19 cellular contexts compared by ENCODE assay signal in genomic region chr14:102532204-102532658, GRCh38. TPM values are rescaled to one million over a fixed set of nuclear protein-coding genes. Genes with fewer than 3 reads are reported as not detected.
A peak's percentile ranks its signal among the peaks of the same experiment; 100 is the strongest.
DNase-seq lines count a peak whose midpoint lies in the region; ATAC-seq and TF ChIP-seq lines count a peak whose summit lies in the region.
"Had no signal": no experiment of that assay in that cellular context is flagged by ENCODE, and none has a peak within 500 bp of the region (broad histone marks: within the 10 kb centered on the region; RNA-seq: fewer than 3 reads in every experiment).

No MANE protein-coding gene starts in this region.

- H4K20me1 ChIP-seq in GM23248 (ENCODE audit: insufficient read depth) (no peaks in the 10 kb centered on the region), PC-9 (ENCODE audit: insufficient read depth) (no peaks in the 10 kb centered on the region)

- H3K4me3 ChIP-seq in GM23248: no peak overlapping the region
- no peak overlapping the region for H3K4me3 ChIP-seq in PC-9
- H3K4me3 ChIP-seq in epithelial cell of esophagus (ENCODE audit: low read length): no peak overlapping the region
- no peak overlapping the region for H3K4me3 ChIP-seq in H7 (ENCODE audit: insufficient read depth, low read depth, low read length)
- H3K4me3 ChIP-seq: lung, neural progenitor cell, prostate gland, suprapubic skin had no signal

- intact Hi-C loops in PC-9 (cut with micrococcal nuclease; ENCODE audit: unreplicated experiment): no loop called here

- ATAC-seq in omental fat pad (ENCODE audit: low FRiP score): peak; percentile 22
- ATAC-seq: activated T-cell treated with anti-CD3 and anti-CD28 coated beads, Interleukin-2, amount 50 U/mL, for 72 hours had no signal

- H3K36me3 ChIP-seq in GM23248 (ENCODE audit: low read depth) (no peaks in the 10 kb centered on the region), PC-9 (ENCODE audit: low read depth) (no peaks in the 10 kb centered on the region), H7 (replicated peaks; ENCODE audit: control insufficient read depth, insufficient read depth, low read length) (no peaks in the 10 kb centered on the region)
- H3K36me3 ChIP-seq: neural progenitor cell, prostate gland, suprapubic skin had no signal

- no peak for TF ChIP-seq CTCF in PC-9 (conservative IDR thresholded peaks at IDR 0.05)
- no peak for TF ChIP-seq CTCF in epithelial cell of esophagus (IDR thresholded peaks at IDR 0.05; ENCODE audit: insufficient read depth, low read depth, low read length, missing control alignments)
- TF ChIP-seq CTCF in omental fat pad (IDR thresholded peaks at IDR 0.05): no peak

- POLR2A ChIA-PET in PC-9 (lab: Charles Lee; ENCODE audit: unreplicated experiment): interaction anchor here (0.6 kb wide), 1 partner anchor 59 kb away, joined by 3 read pairs; no protein-coding TSS in a partner anchor

- DNase-seq in GM23248: peak; percentile 34
- DNase-seq in PC-9: peak; percentile 39 to 87
- DNase-seq in epithelial cell of esophagus (ENCODE audit: low read depth): peak; percentile 93
- DNase-seq in omental fat pad (ENCODE audit: low spot score): no peak
- no peak for DNase-seq in H7
- no peak for DNase-seq in activated CD4-positive, alpha-beta T cell treated with anti-CD3 and anti-CD28 coated beads, Interleukin-2, amount 50 U/mL, for 48 hours
- DNase-seq in amniotic stem cell (lab: John Stamatoyannopoulos, UW): no peak
- DNase-seq: activated naive CD4-positive, alpha-beta T cell treated with anti-CD3 and anti-CD28 coated beads for 36 hours; activated T-cell treated with anti-CD3 and anti-CD28 coated beads, Interleukin-2, amount 50 U/mL, for 72 hours; anterior cingulate cortex; kidney; NCI-H146; NCI-H526 treated with DMSO at 0.1 percent for 48 hours; SHP77 treated with DMSO at 0.1 percent for 48 hours had no signal

- in situ Hi-C loops in GM23248 (cut with MboI): no loop called here

- 84 to 85% methylated on average over 3 of the region's 3 CpGs for WGBS in GM23248 (ENCODE audit: low coverage in 1 of 2, low lambda C conversion rate in 2 of 2, missing lambda C conversion rate in 2 of 2), 2 experiments

- no peaks in the 10 kb centered on the region for H3K79me2 ChIP-seq in GM23248 (ENCODE audit: insufficient read depth)
- no peaks in the 10 kb centered on the region for H3K79me2 ChIP-seq in PC-9 (ENCODE audit: low read depth)

- H3K4me1 ChIP-seq in GM23248 (ENCODE audit: insufficient read depth): no peaks in the 10 kb centered on the region
- peaks cover 43% of the 10 kb centered on the region for H3K4me1 ChIP-seq in PC-9 (replicated peaks; ENCODE audit: insufficient read depth)
- H3K4me1 ChIP-seq: neural progenitor cell, prostate gland had no signal

- no TSS peak for BruUV-seq in PC-9 (replicated peaks; lab: Mats Ljungman, UMichigan)

- H3K9me2 ChIP-seq in GM23248 (ENCODE audit: insufficient read depth): no peaks in the 10 kb centered on the region
- no peaks in the 10 kb centered on the region for H3K9me2 ChIP-seq in PC-9 (ENCODE audit: insufficient read depth)

- H3K9ac ChIP-seq in GM23248: no peak overlapping the region
- H3K9ac ChIP-seq: neural progenitor cell had no signal

- CTCF ChIA-PET in PC-9 (lab: Charles Lee): no interaction called here

- no peak overlapping the region for H3K4me2 ChIP-seq in GM23248 (ENCODE audit: unreplicated experiment)
- peak overlapping the region; percentile 0; the same call in 1 of the 2 replicates for H3K4me2 ChIP-seq in PC-9
- H3K4me2 ChIP-seq: neural progenitor cell had no signal

- H3K27ac ChIP-seq in GM23248 (no peak overlapping the region), PC-9 (peak overlapping the region; percentile 55)
- H3K27ac ChIP-seq: HL-60, neural progenitor cell, prostate gland had no signal

- H3K9me3 ChIP-seq in GM23248 (ENCODE audit: low read depth) (no peaks in the 10 kb centered on the region), PC-9 (ENCODE audit: insufficient read depth, low read depth) (no peaks in the 10 kb centered on the region)
- H3K9me3 ChIP-seq: prostate gland, suprapubic skin had no signal

- no peaks in the 10 kb centered on the region for H3F3A ChIP-seq in GM23248 (ENCODE audit: insufficient read depth)
- H3F3A ChIP-seq in PC-9 (ENCODE audit: insufficient read depth, low read depth): peaks cover 33% of the 10 kb centered on the region

- H2AFZ ChIP-seq in GM23248: no peak overlapping the region
- H2AFZ ChIP-seq in PC-9: no peak overlapping the region
- H2AFZ ChIP-seq: neural progenitor cell had no signal

- no peaks in the 10 kb centered on the region for H3K27me3 ChIP-seq in GM23248 (replicated peaks; ENCODE audit: insufficient read depth)
- H3K27me3 ChIP-seq in PC-9 (ENCODE audit: insufficient read depth, low read depth): no peaks in the 10 kb centered on the region
- H3K27me3 ChIP-seq in H7 (ENCODE audit: control insufficient read depth, insufficient read depth, low read length): no peaks in the 10 kb centered on the region
- H3K27me3 ChIP-seq: neural progenitor cell, suprapubic skin had no signal

RNA-seq across cellular contexts. Expression of gene ANKRD9, which starts 22.7 kb away (rescaled TPM):
- total RNA-seq in GM23248 (2014; rRNA removed; shearing (Covaris generic)): 14.9 and 22.8 TPM in 2 replicates
- 2.1 and 2.3 TPM in 2 replicates for polyA plus RNA-seq in GM23248 (2016; fragmentation: Nextera tagmentation; extraction: Ambion mirVana)
- 44.6 and 68.8 TPM in 2 replicates for total RNA-seq in PC-9 (2021)
- 10 to 100 TPM; 15.1 to 25.9 (median 23.9) TPM for total RNA-seq in omental fat pad
- total RNA-seq in H7 (2014; rRNA removed; shearing (Covaris generic)): 52.0 and 55.7 TPM in 2 replicates

Comparison
In these comparisons a context has a peak if more than half of its experiments do, and no peak if none do; other contexts are left out.
1. DNase-seq: peak in GM23248 (single experiment), PC-9 (2 of 2) and epithelial cell of esophagus (single experiment); none in omental fat pad (single experiment), H7 (single experiment), activated CD4-positive, alpha-beta T cell treated with anti-CD3 and anti-CD28 coated beads, Interleukin-2, amount 50 U/mL, for 48 hours (0 of 2) and amniotic stem cell (single experiment).